ENCODE assay signal across 8 cellular contexts in the genomic region with DNA sequence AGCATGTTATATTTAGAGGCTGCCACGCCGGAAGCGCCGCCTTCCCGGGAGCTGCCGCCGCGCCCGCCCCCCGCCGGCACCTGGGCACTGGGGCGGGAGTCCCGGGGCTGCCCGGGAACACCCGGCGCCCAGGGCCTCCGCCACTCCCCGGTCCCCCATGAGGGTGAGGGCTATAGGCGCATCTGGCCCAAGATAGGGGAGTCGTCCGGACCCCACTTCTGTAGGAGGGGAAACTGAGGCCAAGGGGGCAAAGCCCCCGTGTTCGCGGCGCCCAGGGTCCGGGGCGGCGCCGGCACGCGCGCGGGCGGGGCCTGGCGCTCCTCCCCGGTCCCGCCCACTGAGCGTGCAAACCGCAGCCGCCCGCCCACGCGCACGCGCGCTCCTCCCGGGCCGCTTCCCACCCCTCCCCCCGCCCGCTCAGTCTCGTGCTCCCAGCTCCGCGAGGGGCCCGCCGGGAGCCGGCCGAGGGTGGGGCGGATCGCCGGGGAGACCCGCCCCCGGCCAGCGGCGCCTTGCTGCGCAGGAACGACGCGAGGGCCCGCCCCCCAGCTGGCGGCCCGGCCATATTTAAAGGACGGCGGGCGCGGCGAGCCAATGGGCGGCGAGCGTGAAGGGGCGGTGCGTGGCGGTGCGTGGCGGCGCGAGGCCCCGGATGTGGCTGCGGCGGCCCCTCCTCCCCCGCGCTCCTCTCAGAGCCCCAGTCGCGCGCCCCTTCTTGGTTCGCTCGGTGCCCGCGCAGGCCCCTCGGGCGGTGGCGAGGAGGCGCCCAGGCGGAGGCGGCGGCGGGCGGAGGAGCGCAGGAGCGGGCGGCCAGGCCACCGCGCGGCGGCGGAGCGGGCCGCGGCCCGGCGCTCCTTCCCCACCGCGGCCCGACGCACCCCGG. TPM values are rescaled to one million over a fixed set of nuclear protein-coding genes. Genes with fewer than 3 reads are reported as not detected.
DNase-seq lines count a peak whose midpoint lies in the region; ATAC-seq and TF ChIP-seq lines count a peak whose summit lies in the region.

A gene (plus strand): TSS at position 700 of the 883 bp plus-strand sequence. CDS start 192 bp downstream, outside the sequence.

- peaks cover 8 to 23% of the 10 kb centered on the region in 2 donors for H3K4me1 ChIP-seq in left lung

- peaks cover 0 to 25% of the 10 kb centered on the region in 2 donors for H3K36me3 ChIP-seq in left lung

- intact Hi-C loops in left lung (cut with DNase I), result loop anchor here in 1 of 2 donors (10.0 kb wide), 1 partner anchor 57 kb away; a partner anchor contains a TSS

- H3K27ac ChIP-seq in C4-2B, result peak within 1 kb of the TSS; percentile 89
- peak within 1 kb of the TSS; percentile 83 to 95 for H3K27ac ChIP-seq in left lung

- DNase-seq in NCI-H748 treated with DMSO at 0.1 percent for 48 hours (lab: John Stamatoyannopoulos, UW) (peak; percentile 68), dedifferentiated amniotic fluid mesenchymal stem cell (ENCODE audit: extremely low spot score) (peak; percentile 94), left lung (peak; percentile 95 to 99)
- peak; percentile 94 to 98 for DNase-seq in activated CD4-positive, alpha-beta T cell treated with anti-CD3 and anti-CD28 coated beads, Interleukin-2, amount 50 U/mL, for 24 hours (ENCODE audit: low read depth in 1 of 2, low spot score in 1 of 2)
- peak; percentile 97 for DNase-seq in stimulated activated CD4-positive, alpha-beta T cell treated with anti-CD3 and anti-CD28 coated beads, Interleukin-2, amount 100 ng/mL, for 4 hours (ENCODE audit: low read depth)

- ATAC-seq in GM19395 (IDR thresholded peaks at IDR 0.05; ENCODE audit: unreplicated experiment), result peak; percentile 67
- ATAC-seq in HG03558 (IDR thresholded peaks at IDR 0.05; ENCODE audit: extremely low read depth, unreplicated experiment), result peak; percentile 48
- peak; percentile 87 for ATAC-seq in left lung

- H3K9me3 ChIP-seq in left lung, result no peaks in the 10 kb centered on the region

- H3K27me3 ChIP-seq in left lung, result peaks cover 0 to 21% of the 10 kb centered on the region in 2 donors

- no peak for TF ChIP-seq CTCF in C4-2B (conservative IDR thresholded peaks at IDR 0.05)
- TF ChIP-seq CTCF in left lung (IDR thresholded peaks at IDR 0.05), result no peak

- peak within 1 kb of the TSS; percentile 67 to 85 for H3K4me3 ChIP-seq in left lung

RNA-seq across cellular contexts. Expression of the gene that starts here (rescaled TPM):
- total RNA-seq in left lung, result 10 to 100 TPM; 36.0 to 36.2 TPM

Comparison
In these comparisons a context has a peak if more than half of its experiments do, and no peak if none do; other contexts are left out.
1. Peak in every context shown above with its lines: DNase-seq, ATAC-seq, H3K4me3 ChIP-seq and H3K27ac ChIP-seq.